Comparison of ENCODE assay signal across 1 cellular context in the genomic region with DNA sequence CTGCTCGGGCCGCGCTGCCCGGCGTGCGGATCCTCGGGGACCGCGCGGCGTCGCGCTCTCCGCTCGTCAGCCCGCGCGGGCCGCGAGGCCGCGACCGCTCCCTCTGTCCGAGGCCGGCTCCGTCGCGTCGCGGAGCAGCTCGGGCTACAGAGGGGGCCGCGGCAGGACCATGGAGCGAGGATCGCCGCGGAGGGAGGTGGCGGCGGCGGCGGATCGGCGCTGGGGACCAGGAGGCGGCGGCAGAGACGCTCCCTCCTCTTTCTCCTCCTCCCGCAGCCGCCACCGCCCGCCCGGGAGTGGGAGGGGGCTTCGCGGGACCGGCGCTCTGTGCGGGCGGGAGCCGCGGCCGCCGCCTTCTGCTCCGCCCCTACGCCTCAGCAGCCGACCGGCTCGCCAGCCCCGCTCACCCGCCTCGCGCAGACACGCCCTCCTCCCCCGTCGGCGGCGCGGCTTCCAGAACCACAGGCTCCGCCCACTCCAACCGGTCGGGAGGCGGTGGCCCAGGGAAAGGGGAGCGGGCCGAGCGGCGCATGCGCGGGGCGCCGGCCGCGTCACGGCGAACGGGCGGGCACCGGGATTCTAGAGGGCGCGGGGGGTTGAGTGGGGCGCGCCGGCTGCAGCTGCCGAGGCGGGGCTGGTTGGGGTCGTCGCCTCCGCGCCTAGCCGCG.
TF ChIP-seq lines count a peak whose summit lies in the region.

A gene with protein sequence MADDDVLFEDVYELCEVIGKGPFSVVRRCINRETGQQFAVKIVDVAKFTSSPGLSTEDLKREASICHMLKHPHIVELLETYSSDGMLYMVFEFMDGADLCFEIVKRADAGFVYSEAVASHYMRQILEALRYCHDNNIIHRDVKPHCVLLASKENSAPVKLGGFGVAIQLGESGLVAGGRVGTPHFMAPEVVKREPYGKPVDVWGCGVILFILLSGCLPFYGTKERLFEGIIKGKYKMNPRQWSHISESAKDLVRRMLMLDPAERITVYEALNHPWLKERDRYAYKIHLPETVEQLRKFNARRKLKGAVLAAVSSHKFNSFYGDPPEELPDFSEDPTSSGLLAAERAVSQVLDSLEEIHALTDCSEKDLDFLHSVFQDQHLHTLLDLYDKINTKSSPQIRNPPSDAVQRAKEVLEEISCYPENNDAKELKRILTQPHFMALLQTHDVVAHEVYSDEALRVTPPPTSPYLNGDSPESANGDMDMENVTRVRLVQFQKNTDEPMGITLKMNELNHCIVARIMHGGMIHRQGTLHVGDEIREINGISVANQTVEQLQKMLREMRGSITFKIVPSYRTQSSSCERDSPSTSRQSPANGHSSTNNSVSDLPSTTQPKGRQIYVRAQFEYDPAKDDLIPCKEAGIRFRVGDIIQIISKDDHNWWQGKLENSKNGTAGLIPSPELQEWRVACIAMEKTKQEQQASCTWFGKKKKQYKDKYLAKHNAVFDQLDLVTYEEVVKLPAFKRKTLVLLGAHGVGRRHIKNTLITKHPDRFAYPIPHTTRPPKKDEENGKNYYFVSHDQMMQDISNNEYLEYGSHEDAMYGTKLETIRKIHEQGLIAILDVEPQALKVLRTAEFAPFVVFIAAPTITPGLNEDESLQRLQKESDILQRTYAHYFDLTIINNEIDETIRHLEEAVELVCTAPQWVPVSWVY (minus strand): TSS at position 298 of the 668 bp plus-strand sequence. CDS start 566 bp downstream, outside the sequence.

TF ChIP-seq in K562, 482 proteins besides CTCF, POLR2A, EP300 and RAD21 (continued from another document and continues in another):
- TF ChIP-seq, protein P1, sequence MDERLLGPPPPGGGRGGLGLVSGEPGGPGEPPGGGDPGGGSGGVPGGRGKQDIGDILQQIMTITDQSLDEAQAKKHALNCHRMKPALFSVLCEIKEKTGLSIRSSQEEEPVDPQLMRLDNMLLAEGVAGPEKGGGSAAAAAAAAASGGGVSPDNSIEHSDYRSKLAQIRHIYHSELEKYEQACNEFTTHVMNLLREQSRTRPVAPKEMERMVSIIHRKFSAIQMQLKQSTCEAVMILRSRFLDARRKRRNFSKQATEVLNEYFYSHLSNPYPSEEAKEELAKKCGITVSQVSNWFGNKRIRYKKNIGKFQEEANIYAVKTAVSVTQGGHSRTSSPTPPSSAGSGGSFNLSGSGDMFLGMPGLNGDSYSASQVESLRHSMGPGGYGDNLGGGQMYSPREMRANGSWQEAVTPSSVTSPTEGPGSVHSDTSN (CRISPR knock-in tag; IDR thresholded peaks at IDR 0.05; ENCODE audit: low read depth), result no peak
- TF ChIP-seq, protein P1 (tag; conservative IDR thresholded peaks at IDR 0.05; ENCODE audit: low read depth), result no peak
- TF ChIP-seq NR4A1 (CRISPR knock-in tag; IDR thresholded peaks at IDR 0.05) (no peak), NR4A1 (tag; IDR thresholded peaks at IDR 0.05) (no peak), CAMTA2 (CRISPR knock-in tag; conservative IDR thresholded peaks at IDR 0.05) (no peak), RHOXF2B (CRISPR knock-in tag; conservative IDR thresholded peaks at IDR 0.05) (no peak), PTTG1 (tag; IDR thresholded peaks at IDR 0.05; ENCODE audit: low read depth) (no peak), KLF1 (tag; IDR thresholded peaks at IDR 0.05) (no peak), DIDO1 (tag; IDR thresholded peaks at IDR 0.05; ENCODE audit: low read depth) (no peak), TAF7 (tag; IDR thresholded peaks at IDR 0.05) (no peak), SETDB1 (IDR thresholded peaks at IDR 0.05; ENCODE audit: low read length) (no peak), TCFL5 (CRISPR knock-in tag; conservative IDR thresholded peaks at IDR 0.05) (no peak), ARID1B (IDR thresholded peaks at IDR 0.05) (no peak), LCOR (CRISPR knock-in tag; IDR thresholded peaks at IDR 0.05) (no peak), FOXJ3 (CRISPR knock-in tag; IDR thresholded peaks at IDR 0.05) (no peak), FOXJ2 (tag; IDR thresholded peaks at IDR 0.05) (no peak), SMARCA5 (IDR thresholded peaks at IDR 0.05) (no peak), PCBP2 (IDR thresholded peaks at IDR 0.05; ENCODE audit: low read depth, low read length, poor library complexity, severe bottlenecking) (no peak), KLF6 (CRISPR knock-in tag; IDR thresholded peaks at IDR 0.05; ENCODE audit: borderline replicate concordance) (no peak), PCBP1 (IDR thresholded peaks at IDR 0.05; ENCODE audit: low read depth, low read length, poor library complexity, severe bottlenecking) (no peak), ZNF830 (CRISPR knock-in tag; IDR thresholded peaks at IDR 0.05) (no peak), ZNF57 (CRISPR knock-in tag; IDR thresholded peaks at IDR 0.05) (no peak), MYBL2 (IDR thresholded peaks at IDR 0.05; ENCODE audit: low read depth) (no peak), MYBL2 (CRISPR knock-in tag; IDR thresholded peaks at IDR 0.05; ENCODE audit: borderline replicate concordance) (no peak), MECOM (CRISPR knock-in tag; IDR thresholded peaks at IDR 0.05) (no peak), MIER1 (IDR thresholded peaks at IDR 0.05; ENCODE audit: low read depth) (no peak), KAT2B (IDR thresholded peaks at IDR 0.05; ENCODE audit: low read depth, low read length) (no peak), ZNF224 (CRISPR knock-in tag; IDR thresholded peaks at IDR 0.05) (no peak), GATAD2A (IDR thresholded peaks at IDR 0.05) (no peak)
- TF ChIP-seq, protein P2, sequence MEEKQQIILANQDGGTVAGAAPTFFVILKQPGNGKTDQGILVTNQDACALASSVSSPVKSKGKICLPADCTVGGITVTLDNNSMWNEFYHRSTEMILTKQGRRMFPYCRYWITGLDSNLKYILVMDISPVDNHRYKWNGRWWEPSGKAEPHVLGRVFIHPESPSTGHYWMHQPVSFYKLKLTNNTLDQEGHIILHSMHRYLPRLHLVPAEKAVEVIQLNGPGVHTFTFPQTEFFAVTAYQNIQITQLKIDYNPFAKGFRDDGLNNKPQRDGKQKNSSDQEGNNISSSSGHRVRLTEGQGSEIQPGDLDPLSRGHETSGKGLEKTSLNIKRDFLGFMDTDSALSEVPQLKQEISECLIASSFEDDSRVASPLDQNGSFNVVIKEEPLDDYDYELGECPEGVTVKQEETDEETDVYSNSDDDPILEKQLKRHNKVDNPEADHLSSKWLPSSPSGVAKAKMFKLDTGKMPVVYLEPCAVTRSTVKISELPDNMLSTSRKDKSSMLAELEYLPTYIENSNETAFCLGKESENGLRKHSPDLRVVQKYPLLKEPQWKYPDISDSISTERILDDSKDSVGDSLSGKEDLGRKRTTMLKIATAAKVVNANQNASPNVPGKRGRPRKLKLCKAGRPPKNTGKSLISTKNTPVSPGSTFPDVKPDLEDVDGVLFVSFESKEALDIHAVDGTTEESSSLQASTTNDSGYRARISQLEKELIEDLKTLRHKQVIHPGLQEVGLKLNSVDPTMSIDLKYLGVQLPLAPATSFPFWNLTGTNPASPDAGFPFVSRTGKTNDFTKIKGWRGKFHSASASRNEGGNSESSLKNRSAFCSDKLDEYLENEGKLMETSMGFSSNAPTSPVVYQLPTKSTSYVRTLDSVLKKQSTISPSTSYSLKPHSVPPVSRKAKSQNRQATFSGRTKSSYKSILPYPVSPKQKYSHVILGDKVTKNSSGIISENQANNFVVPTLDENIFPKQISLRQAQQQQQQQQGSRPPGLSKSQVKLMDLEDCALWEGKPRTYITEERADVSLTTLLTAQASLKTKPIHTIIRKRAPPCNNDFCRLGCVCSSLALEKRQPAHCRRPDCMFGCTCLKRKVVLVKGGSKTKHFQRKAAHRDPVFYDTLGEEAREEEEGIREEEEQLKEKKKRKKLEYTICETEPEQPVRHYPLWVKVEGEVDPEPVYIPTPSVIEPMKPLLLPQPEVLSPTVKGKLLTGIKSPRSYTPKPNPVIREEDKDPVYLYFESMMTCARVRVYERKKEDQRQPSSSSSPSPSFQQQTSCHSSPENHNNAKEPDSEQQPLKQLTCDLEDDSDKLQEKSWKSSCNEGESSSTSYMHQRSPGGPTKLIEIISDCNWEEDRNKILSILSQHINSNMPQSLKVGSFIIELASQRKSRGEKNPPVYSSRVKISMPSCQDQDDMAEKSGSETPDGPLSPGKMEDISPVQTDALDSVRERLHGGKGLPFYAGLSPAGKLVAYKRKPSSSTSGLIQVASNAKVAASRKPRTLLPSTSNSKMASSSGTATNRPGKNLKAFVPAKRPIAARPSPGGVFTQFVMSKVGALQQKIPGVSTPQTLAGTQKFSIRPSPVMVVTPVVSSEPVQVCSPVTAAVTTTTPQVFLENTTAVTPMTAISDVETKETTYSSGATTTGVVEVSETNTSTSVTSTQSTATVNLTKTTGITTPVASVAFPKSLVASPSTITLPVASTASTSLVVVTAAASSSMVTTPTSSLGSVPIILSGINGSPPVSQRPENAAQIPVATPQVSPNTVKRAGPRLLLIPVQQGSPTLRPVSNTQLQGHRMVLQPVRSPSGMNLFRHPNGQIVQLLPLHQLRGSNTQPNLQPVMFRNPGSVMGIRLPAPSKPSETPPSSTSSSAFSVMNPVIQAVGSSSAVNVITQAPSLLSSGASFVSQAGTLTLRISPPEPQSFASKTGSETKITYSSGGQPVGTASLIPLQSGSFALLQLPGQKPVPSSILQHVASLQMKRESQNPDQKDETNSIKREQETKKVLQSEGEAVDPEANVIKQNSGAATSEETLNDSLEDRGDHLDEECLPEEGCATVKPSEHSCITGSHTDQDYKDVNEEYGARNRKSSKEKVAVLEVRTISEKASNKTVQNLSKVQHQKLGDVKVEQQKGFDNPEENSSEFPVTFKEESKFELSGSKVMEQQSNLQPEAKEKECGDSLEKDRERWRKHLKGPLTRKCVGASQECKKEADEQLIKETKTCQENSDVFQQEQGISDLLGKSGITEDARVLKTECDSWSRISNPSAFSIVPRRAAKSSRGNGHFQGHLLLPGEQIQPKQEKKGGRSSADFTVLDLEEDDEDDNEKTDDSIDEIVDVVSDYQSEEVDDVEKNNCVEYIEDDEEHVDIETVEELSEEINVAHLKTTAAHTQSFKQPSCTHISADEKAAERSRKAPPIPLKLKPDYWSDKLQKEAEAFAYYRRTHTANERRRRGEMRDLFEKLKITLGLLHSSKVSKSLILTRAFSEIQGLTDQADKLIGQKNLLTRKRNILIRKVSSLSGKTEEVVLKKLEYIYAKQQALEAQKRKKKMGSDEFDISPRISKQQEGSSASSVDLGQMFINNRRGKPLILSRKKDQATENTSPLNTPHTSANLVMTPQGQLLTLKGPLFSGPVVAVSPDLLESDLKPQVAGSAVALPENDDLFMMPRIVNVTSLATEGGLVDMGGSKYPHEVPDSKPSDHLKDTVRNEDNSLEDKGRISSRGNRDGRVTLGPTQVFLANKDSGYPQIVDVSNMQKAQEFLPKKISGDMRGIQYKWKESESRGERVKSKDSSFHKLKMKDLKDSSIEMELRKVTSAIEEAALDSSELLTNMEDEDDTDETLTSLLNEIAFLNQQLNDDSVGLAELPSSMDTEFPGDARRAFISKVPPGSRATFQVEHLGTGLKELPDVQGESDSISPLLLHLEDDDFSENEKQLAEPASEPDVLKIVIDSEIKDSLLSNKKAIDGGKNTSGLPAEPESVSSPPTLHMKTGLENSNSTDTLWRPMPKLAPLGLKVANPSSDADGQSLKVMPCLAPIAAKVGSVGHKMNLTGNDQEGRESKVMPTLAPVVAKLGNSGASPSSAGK (IDR thresholded peaks at IDR 0.05), result no peak
- TF ChIP-seq, protein P3, sequence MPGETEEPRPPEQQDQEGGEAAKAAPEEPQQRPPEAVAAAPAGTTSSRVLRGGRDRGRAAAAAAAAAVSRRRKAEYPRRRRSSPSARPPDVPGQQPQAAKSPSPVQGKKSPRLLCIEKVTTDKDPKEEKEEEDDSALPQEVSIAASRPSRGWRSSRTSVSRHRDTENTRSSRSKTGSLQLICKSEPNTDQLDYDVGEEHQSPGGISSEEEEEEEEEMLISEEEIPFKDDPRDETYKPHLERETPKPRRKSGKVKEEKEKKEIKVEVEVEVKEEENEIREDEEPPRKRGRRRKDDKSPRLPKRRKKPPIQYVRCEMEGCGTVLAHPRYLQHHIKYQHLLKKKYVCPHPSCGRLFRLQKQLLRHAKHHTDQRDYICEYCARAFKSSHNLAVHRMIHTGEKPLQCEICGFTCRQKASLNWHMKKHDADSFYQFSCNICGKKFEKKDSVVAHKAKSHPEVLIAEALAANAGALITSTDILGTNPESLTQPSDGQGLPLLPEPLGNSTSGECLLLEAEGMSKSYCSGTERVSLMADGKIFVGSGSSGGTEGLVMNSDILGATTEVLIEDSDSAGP (CRISPR knock-in tag; IDR thresholded peaks at IDR 0.05), result no peak
- TF ChIP-seq, protein P4, sequence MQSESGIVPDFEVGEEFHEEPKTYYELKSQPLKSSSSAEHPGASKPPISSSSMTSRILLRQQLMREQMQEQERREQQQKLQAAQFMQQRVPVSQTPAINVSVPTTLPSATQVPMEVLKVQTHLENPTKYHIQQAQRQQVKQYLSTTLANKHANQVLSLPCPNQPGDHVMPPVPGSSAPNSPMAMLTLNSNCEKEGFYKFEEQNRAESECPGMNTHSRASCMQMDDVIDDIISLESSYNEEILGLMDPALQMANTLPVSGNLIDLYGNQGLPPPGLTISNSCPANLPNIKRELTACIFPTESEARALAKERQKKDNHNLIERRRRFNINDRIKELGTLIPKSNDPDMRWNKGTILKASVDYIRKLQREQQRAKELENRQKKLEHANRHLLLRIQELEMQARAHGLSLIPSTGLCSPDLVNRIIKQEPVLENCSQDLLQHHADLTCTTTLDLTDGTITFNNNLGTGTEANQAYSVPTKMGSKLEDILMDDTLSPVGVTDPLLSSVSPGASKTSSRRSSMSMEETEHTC (IDR thresholded peaks at IDR 0.05), result no peak
- TF ChIP-seq, protein P5, sequence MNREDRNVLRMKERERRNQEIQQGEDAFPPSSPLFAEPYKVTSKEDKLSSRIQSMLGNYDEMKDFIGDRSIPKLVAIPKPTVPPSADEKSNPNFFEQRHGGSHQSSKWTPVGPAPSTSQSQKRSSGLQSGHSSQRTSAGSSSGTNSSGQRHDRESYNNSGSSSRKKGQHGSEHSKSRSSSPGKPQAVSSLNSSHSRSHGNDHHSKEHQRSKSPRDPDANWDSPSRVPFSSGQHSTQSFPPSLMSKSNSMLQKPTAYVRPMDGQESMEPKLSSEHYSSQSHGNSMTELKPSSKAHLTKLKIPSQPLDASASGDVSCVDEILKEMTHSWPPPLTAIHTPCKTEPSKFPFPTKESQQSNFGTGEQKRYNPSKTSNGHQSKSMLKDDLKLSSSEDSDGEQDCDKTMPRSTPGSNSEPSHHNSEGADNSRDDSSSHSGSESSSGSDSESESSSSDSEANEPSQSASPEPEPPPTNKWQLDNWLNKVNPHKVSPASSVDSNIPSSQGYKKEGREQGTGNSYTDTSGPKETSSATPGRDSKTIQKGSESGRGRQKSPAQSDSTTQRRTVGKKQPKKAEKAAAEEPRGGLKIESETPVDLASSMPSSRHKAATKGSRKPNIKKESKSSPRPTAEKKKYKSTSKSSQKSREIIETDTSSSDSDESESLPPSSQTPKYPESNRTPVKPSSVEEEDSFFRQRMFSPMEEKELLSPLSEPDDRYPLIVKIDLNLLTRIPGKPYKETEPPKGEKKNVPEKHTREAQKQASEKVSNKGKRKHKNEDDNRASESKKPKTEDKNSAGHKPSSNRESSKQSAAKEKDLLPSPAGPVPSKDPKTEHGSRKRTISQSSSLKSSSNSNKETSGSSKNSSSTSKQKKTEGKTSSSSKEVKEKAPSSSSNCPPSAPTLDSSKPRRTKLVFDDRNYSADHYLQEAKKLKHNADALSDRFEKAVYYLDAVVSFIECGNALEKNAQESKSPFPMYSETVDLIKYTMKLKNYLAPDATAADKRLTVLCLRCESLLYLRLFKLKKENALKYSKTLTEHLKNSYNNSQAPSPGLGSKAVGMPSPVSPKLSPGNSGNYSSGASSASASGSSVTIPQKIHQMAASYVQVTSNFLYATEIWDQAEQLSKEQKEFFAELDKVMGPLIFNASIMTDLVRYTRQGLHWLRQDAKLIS (CRISPR knock-in tag; IDR thresholded peaks at IDR 0.05), result no peak
